ENCODE assay signal across 1 cellular context in genomic region chr14:22929104-22929847, GRCh38.
TF ChIP-seq lines count a peak whose summit lies in the region.

Gene PRMT5 (minus strand): TSS chr14:22929376. CDS start chr14:22929361, 15 bp downstream.

TF ChIP-seq in HepG2, 621 proteins besides CTCF, POLR2A, EP300 and RAD21 (continued from another document and continues in another):
- TF ChIP-seq BATF2 (CRISPR knock-in tag; IDR thresholded peaks at IDR 0.05) (peak; percentile 96), RFX3 (CRISPR knock-in tag; IDR thresholded peaks at IDR 0.05) (peak; percentile 98), ZNF800 (CRISPR knock-in tag; IDR thresholded peaks at IDR 0.05) (peak; percentile 97), ZBED4 (CRISPR knock-in tag; IDR thresholded peaks at IDR 0.05; ENCODE audit: borderline replicate concordance) (peak; percentile 98), FOSL1 (CRISPR knock-in tag; IDR thresholded peaks at IDR 0.05; ENCODE audit: borderline replicate concordance) (0 out of 2 replicates have a peak, but pooled peaks have one; percentile 37), ZNF160 (CRISPR knock-in tag; IDR thresholded peaks at IDR 0.05) (peak; percentile 87; the same call in 1 of the 2 replicates), ZFP36L2 (CRISPR knock-in tag; IDR thresholded peaks at IDR 0.05) (peak; percentile 89; the same call in 1 of the 2 replicates), ZNF678 (CRISPR knock-in tag; IDR thresholded peaks at IDR 0.05) (peak; percentile 65), ZMAT3 (CRISPR knock-in tag; conservative IDR thresholded peaks at IDR 0.05) (peak; percentile 82), ZNF317 (CRISPR knock-in tag; IDR thresholded peaks at IDR 0.05) (peak; percentile 91), ELF4 (CRISPR knock-in tag; IDR thresholded peaks at IDR 0.05; ENCODE audit: borderline replicate concordance) (no peak), FOSL2 (CRISPR knock-in tag; IDR thresholded peaks at IDR 0.05) (peak; percentile 81), IKZF5 (CRISPR knock-in tag; IDR thresholded peaks at IDR 0.05) (peak; percentile 98), ZNF7 (CRISPR knock-in tag; IDR thresholded peaks at IDR 0.05) (peak; percentile 48; the same call in 1 of the 2 replicates), ZNF564 (CRISPR knock-in tag; IDR thresholded peaks at IDR 0.05) (peak; percentile 95), ZNF24 (IDR thresholded peaks at IDR 0.05) (peak; percentile 100), MIER2 (CRISPR knock-in tag; IDR thresholded peaks at IDR 0.05) (peak; percentile 86), RBFOX2 (IDR thresholded peaks at IDR 0.05; ENCODE audit: low read depth, low read length) (peak; percentile 97), SNRNP70 (IDR thresholded peaks at IDR 0.05; ENCODE audit: low read depth, low read length) (no peak), AKNA (CRISPR knock-in tag; IDR thresholded peaks at IDR 0.05; ENCODE audit: borderline replicate concordance) (peak; percentile 91; the same call in 1 of the 2 replicates), AFF4 (CRISPR knock-in tag; IDR thresholded peaks at IDR 0.05) (no peak), RFX1 (IDR thresholded peaks at IDR 0.05) (peak; percentile 100), MYNN (CRISPR knock-in tag; IDR thresholded peaks at IDR 0.05; ENCODE audit: low read depth) (no peak), MEIS1 (CRISPR knock-in tag; IDR thresholded peaks at IDR 0.05; ENCODE audit: borderline replicate concordance) (peak; percentile 95), KAT2B (IDR thresholded peaks at IDR 0.05; ENCODE audit: borderline replicate concordance, low read depth, low read length) (no peak), DRAP1 (CRISPR knock-in tag; IDR thresholded peaks at IDR 0.05) (peak; percentile 97), RARG (CRISPR knock-in tag; IDR thresholded peaks at IDR 0.05; ENCODE audit: low read depth) (peak; percentile 95; the same call in 1 of the 2 replicates), ZBTB33 (CRISPR knock-in tag; IDR thresholded peaks at IDR 0.05) (peak; percentile 92), MLX (CRISPR knock-in tag; IDR thresholded peaks at IDR 0.05) (peak; percentile 91), CREB3 (CRISPR knock-in tag; IDR thresholded peaks at IDR 0.05) (peak; percentile 96; the same call in 1 of the 2 replicates), ZNF878 (CRISPR knock-in tag; IDR thresholded peaks at IDR 0.05) (no peak), ZNF136 (CRISPR knock-in tag; IDR thresholded peaks at IDR 0.05; ENCODE audit: low read depth) (peak; percentile 100), PATZ1 (CRISPR knock-in tag; IDR thresholded peaks at IDR 0.05) (peak; percentile 75), NPAS2 (CRISPR knock-in tag; IDR thresholded peaks at IDR 0.05; ENCODE audit: borderline replicate concordance) (no peak)
